In the genomic region with DNA sequence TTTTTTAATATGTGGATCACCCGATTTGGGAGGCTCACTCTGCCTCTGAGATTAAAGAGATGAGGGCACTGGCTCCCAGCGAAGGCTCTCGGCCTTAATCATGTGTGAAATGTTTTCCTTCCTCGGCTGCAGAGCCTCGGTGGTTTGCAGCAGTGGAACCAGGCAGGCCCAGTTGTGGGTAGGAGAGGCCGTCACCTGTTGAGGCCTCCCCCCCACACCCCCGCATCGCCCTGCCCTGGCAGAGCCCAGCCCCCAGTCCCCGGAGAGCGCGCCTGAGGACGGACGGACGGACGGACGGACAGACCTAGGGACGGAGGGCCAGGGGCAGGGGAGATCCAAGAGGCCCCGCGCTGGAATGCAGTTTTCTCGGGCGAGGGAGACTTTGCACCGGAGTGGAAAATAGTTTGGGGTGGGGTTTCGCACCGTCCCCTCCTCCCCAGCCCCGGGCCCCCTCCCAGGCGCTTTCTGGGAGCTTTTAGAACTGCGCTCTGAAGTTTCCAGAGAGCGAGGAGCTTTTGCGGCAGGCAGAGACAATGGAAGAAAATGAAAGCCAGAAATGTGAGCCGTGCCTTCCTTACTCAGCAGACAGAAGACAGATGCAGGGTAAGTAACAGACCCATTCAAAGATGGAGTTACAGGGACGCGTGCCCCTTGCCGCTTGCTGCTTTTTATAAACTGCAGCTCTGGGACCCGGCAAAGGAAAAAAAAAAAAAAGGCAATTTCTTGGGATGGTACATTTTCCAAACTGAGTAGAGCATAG, we compare ENCODE assay signal across 8 cellular contexts. TPM values are rescaled to one million over a fixed set of nuclear protein-coding genes. Genes with fewer than 3 reads are reported as not detected.
DNase-seq lines count a peak whose midpoint lies in the region; ATAC-seq, FAIRE-seq and TF ChIP-seq lines count a peak whose summit lies in the region.

A gene with protein sequence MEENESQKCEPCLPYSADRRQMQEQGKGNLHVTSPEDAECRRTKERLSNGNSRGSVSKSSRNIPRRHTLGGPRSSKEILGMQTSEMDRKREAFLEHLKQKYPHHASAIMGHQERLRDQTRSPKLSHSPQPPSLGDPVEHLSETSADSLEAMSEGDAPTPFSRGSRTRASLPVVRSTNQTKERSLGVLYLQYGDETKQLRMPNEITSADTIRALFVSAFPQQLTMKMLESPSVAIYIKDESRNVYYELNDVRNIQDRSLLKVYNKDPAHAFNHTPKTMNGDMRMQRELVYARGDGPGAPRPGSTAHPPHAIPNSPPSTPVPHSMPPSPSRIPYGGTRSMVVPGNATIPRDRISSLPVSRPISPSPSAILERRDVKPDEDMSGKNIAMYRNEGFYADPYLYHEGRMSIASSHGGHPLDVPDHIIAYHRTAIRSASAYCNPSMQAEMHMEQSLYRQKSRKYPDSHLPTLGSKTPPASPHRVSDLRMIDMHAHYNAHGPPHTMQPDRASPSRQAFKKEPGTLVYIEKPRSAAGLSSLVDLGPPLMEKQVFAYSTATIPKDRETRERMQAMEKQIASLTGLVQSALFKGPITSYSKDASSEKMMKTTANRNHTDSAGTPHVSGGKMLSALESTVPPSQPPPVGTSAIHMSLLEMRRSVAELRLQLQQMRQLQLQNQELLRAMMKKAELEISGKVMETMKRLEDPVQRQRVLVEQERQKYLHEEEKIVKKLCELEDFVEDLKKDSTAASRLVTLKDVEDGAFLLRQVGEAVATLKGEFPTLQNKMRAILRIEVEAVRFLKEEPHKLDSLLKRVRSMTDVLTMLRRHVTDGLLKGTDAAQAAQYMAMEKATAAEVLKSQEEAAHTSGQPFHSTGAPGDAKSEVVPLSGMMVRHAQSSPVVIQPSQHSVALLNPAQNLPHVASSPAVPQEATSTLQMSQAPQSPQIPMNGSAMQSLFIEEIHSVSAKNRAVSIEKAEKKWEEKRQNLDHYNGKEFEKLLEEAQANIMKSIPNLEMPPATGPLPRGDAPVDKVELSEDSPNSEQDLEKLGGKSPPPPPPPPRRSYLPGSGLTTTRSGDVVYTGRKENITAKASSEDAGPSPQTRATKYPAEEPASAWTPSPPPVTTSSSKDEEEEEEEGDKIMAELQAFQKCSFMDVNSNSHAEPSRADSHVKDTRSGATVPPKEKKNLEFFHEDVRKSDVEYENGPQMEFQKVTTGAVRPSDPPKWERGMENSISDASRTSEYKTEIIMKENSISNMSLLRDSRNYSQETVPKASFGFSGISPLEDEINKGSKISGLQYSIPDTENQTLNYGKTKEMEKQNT (N-terminal part only) (plus strand): TSS at position 478 of the 760 bp plus-strand sequence. CDS start 56 bp downstream, at position 534.

- H3K4me3 ChIP-seq in AG04450 (ENCODE audit: low read depth, low read length) (peak within 1 kb of the TSS; percentile 59), HUES6 (ENCODE audit: low read depth, low read length) (peak within 1 kb of the TSS; percentile 62), kidney (ENCODE audit: low read length in 2 of 2) (peak within 1 kb of the TSS; percentile 79 to 86)

- H3K4me1 Mint-ChIP-seq in brain: peaks cover 76% of the 10 kb centered on the region
- peaks cover 10 to 21% of the 10 kb centered on the region in 2 donors for H3K4me1 Mint-ChIP-seq in stimulated activated naive B cell treated with anti-CD40 and anti-IgM and Interleukin-4, amounts not matched to agents 10 μg/mL and 1 μg/mL and 100 μg/mL, for 72 hours

- no peak for TF ChIP-seq CTCF in AG04450 (IDR thresholded peaks at IDR 0.05; ENCODE audit: low read depth, low read length)
- no peak for TF ChIP-seq CTCF in brain (conservative IDR thresholded peaks at IDR 0.05)
- no peak for TF ChIP-seq CTCF in kidney (IDR thresholded peaks at IDR 0.05; ENCODE audit: borderline replicate concordance, extremely low read depth, insufficient read depth)

- H3K9ac ChIP-seq in HUES6 (ENCODE audit: low read length) (peak within 1 kb of the TSS; percentile 76), kidney (ENCODE audit: low read length in 2 of 2) (peak within 1 kb of the TSS; percentile 57 to 70)

- DNase-seq in AG04450 (ENCODE audit: low read depth, low spot score): no peak
- peak; percentile 90 for DNase-seq in kidney
- DNase-seq in stimulated activated naive B cell treated with anti-CD40 and anti-IgM and Interleukin-4, amounts not matched to agents 10 μg/mL and 1 μg/mL and 100 μg/mL, for 72 hours: no peak
- no peak for DNase-seq in activated CD4-positive, CD25-positive, alpha-beta regulatory T cell treated with anti-CD3 and anti-CD28 coated beads, Interleukin-2, amount 50 U/mL, for 72 hours
- no peak for DNase-seq in DMS153 treated with DMSO at 0.1 percent for 48 hours (lab: John Stamatoyannopoulos, UW; ENCODE audit: unreplicated experiment)

- CTCF ChIA-PET in AG04450 (lab: Charles Lee): interaction anchor here (0.6 to 3.1 kb wide), 6 partner anchors 11 to 309 kb away, joined by 3 to 24 read pairs (median 3); no protein-coding TSS in a partner anchor

- peak within 1 kb of the TSS; percentile 47 for H3K27ac ChIP-seq in AG04450 (ENCODE audit: low read depth, low read length)
- peak within 1 kb of the TSS; percentile 52; the same call in 1 of the 2 replicates for H3K27ac ChIP-seq in HUES6 (ENCODE audit: low read depth, low read length)
- peak within 1 kb of the TSS; percentile 92 to 93 for H3K27ac ChIP-seq in kidney (ENCODE audit: low read depth in 2 of 2, low read length in 2 of 2)

- H3K27me3 ChIP-seq in AG04450 (ENCODE audit: control insufficient read depth, insufficient read depth, low read length) (no peaks in the 10 kb centered on the region), HUES6 (ENCODE audit: control insufficient read depth, insufficient read depth, low read length) (no peaks in the 10 kb centered on the region)

- intact Hi-C loops in kidney (cut with DNase I): no loop called here

- H3K9me3 Mint-ChIP-seq in brain: peaks cover 0 to 3% (median 0%) of the 10 kb centered on the region in 5 experiments
- H3K9me3 Mint-ChIP-seq in stimulated activated naive B cell treated with anti-CD40 and anti-IgM and Interleukin-4, amounts not matched to agents 10 μg/mL and 1 μg/mL and 100 μg/mL, for 72 hours: peaks cover 0 to 2% of the 10 kb centered on the region in 2 donors

- peak; percentile 20 for ATAC-seq in GM19043 (IDR thresholded peaks at IDR 0.05; ENCODE audit: low read depth, unreplicated experiment)
- ATAC-seq in stimulated activated naive B cell treated with anti-CD40 and anti-IgM and Interleukin-4, amounts not matched to agents 10 μg/mL and 1 μg/mL and 100 μg/mL, for 72 hours (replicated peaks): peak in 1 of 2 donors; percentile 22

- H3K36me3 Mint-ChIP-seq in brain: no peaks in the 10 kb centered on the region
- H3K36me3 Mint-ChIP-seq in stimulated activated naive B cell treated with anti-CD40 and anti-IgM and Interleukin-4, amounts not matched to agents 10 μg/mL and 1 μg/mL and 100 μg/mL, for 72 hours: no peaks in the 10 kb centered on the region

- no peak for FAIRE-seq in kidney (lab: Jason Lieb, UNC)

- H3K36me3 ChIP-seq in HUES6 (ENCODE audit: control insufficient read depth, insufficient read depth, low read length): no peaks in the 10 kb centered on the region
- no peaks in the 10 kb centered on the region for H3K36me3 ChIP-seq in kidney (ENCODE audit: control insufficient read depth in 1 of 2, insufficient read depth in 2 of 2, low read length in 2 of 2)

- peak within 1 kb of the TSS; percentile 91 to 97 (median 93) for H3K27ac Mint-ChIP-seq in brain
- peak within 1 kb of the TSS; percentile 79 for H3K27ac Mint-ChIP-seq in stimulated activated naive B cell treated with anti-CD40 and anti-IgM and Interleukin-4, amounts not matched to agents 10 μg/mL and 1 μg/mL and 100 μg/mL, for 72 hours

- H3K27me3 Mint-ChIP-seq in brain: peaks cover 3% of the 10 kb centered on the region
- H3K27me3 Mint-ChIP-seq in stimulated activated naive B cell treated with anti-CD40 and anti-IgM and Interleukin-4, amounts not matched to agents 10 μg/mL and 1 μg/mL and 100 μg/mL, for 72 hours: peaks cover 32 to 43% of the 10 kb centered on the region in 2 donors

- peaks cover 32% of the 10 kb centered on the region for H3K4me1 ChIP-seq in HUES6 (ENCODE audit: control insufficient read depth, insufficient read depth, low read length)
- peaks cover 13 to 21% of the 10 kb centered on the region in 2 donors for H3K4me1 ChIP-seq in kidney (ENCODE audit: control insufficient read depth in 1 of 2, insufficient read depth in 1 of 2, low read depth in 1 of 2, low read length in 2 of 2)

- POLR2A ChIA-PET in AG04450 (lab: Yijun Ruan, JAX): no interaction called here

- H3K4me3 Mint-ChIP-seq in brain: peak within 1 kb of the TSS; percentile 85 to 92 (median 91)
- H3K4me3 Mint-ChIP-seq in stimulated activated naive B cell treated with anti-CD40 and anti-IgM and Interleukin-4, amounts not matched to agents 10 μg/mL and 1 μg/mL and 100 μg/mL, for 72 hours: peak within 1 kb of the TSS; percentile 67 to 77

- H3K9me3 ChIP-seq in AG04450 (ENCODE audit: control insufficient read depth, insufficient read depth, low read length) (no peaks in the 10 kb centered on the region), HUES6 (ENCODE audit: control insufficient read depth, insufficient read depth, low read depth, low read length) (no peaks in the 10 kb centered on the region), kidney (ENCODE audit: control insufficient read depth in 1 of 2, low read length in 2 of 2) (no peaks in the 10 kb centered on the region)

RNA-seq across cellular contexts. Expression of the gene that starts here (rescaled TPM):
- 5.4 and 6.6 TPM in 2 replicates for polyA plus RNA-seq in AG04450 (2011; rRNA removed)
- 11.0 and 13.1 TPM in 2 replicates for polyA minus RNA-seq in AG04450 (2011; rRNA and poly(A)+ RNA removed)
- polyA plus RNA-seq in brain (ENCODE audit: insufficient read depth, low read depth, low replicate concordance): 1.7 TPM
- 63.8 TPM for total RNA-seq in kidney
- 10.4 TPM for polyA plus RNA-seq in kidney (ENCODE audit: insufficient read depth, low read depth, low replicate concordance)
